Comparison of ENCODE assay signal across 20 cellular contexts in the genomic region with DNA sequence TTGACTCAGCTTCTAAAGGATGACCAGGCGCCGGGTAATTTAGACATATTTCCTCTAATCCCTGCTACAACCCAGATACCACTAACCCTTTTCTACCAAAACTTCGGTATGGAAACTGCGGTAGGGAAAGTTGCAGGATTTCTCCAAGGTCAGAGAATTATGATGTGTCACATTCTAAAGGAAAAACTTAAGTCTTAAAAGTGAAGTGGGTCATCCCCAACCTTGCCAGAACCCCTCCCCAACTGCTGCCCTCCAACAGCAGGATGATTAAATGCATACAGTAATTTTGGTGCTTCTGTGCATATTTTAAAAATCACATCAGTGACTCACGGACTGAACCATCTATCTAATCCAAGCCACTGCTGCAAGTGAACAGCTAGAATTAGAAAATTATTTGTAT. TPM values are rescaled to one million over a fixed set of nuclear protein-coding genes. Genes with fewer than 3 reads are reported as not detected.
DNase-seq lines count a peak whose midpoint lies in the region; FAIRE-seq and TF ChIP-seq lines count a peak whose summit lies in the region.
"Had no signal": no experiment of that assay in that cellular context is flagged by ENCODE, and none has a peak within 500 bp of the region (broad histone marks: within the 10 kb centered on the region; RNA-seq: fewer than 3 reads in every experiment).

No MANE protein-coding gene starts in this region.

- H2AFZ ChIP-seq in fibroblast of lung (ENCODE audit: low read length): no peak overlapping the region

- TF ChIP-seq CTCF in AG09309 (IDR thresholded peaks at IDR 0.05; ENCODE audit: control insufficient read depth, insufficient read depth, low read depth, low read length, missing control alignments) (no peak), fibroblast of lung (conservative IDR thresholded peaks at IDR 0.05 in 1 of 2, IDR thresholded peaks at IDR 0.05 in 1 of 2; ENCODE audit: low read depth in 1 of 2, low read length in 2 of 2) (no peak)

- H3K27ac ChIP-seq in fibroblast of lung (ENCODE audit: insufficient read depth, low read length) (peak overlapping the region; percentile 45), rectal smooth muscle tissue (ENCODE audit: low read depth, low read length) (peak overlapping the region; percentile 50)

- H3K79me2 ChIP-seq in fibroblast of lung (ENCODE audit: control insufficient read depth, insufficient read depth, low read length): peaks cover 11% of the 10 kb centered on the region

- H3K27me3 ChIP-seq in fibroblast of lung (ENCODE audit: control insufficient read depth, insufficient read depth, low read length) (no peaks in the 10 kb centered on the region), rectal smooth muscle tissue (ENCODE audit: control insufficient read depth, insufficient read depth, low read length) (no peaks in the 10 kb centered on the region)

- no peaks in the 10 kb centered on the region for H3K9me3 ChIP-seq in fibroblast of lung (ENCODE audit: control insufficient read depth, insufficient read depth, low read depth, low read length)

- H3K4me1 ChIP-seq in fibroblast of lung (ENCODE audit: control insufficient read depth, extremely low read depth, insufficient read depth, low read length): peaks cover 10% of the 10 kb centered on the region
- peaks cover 19% of the 10 kb centered on the region for H3K4me1 ChIP-seq in rectal smooth muscle tissue (ENCODE audit: control insufficient read depth, insufficient read depth, low read length)

- no peak for TF ChIP-seq POLR2A in H54 (IDR thresholded peaks at IDR 0.05; ENCODE audit: low read depth, low read length)

- DNase-seq in AG09309 (ENCODE audit: low read depth): peak; percentile 28
- DNase-seq in M059J (ENCODE audit: low read depth): peak; percentile 36
- DNase-seq in fibroblast of lung (ENCODE audit: low read depth in 2 of 2): peak in 1 of 2 donors; percentile 96
- DNase-seq in DMS153 treated with DMSO at 0.1 percent for 48 hours (lab: John Stamatoyannopoulos, UW; ENCODE audit: unreplicated experiment): no peak
- no peak for DNase-seq in activated CD4-positive, CD25-positive, alpha-beta regulatory T cell treated with anti-CD3 and anti-CD28 coated beads, Interleukin-2, amount 50 U/mL, for 72 hours
- DNase-seq in NCI-H187 (lab: John Stamatoyannopoulos, UW): no peak
- DNase-seq in H54 (ENCODE audit: insufficient read length, low spot score): no peak
- DNase-seq: activated CD4-positive, alpha-beta memory T cell treated with anti-CD3 and anti-CD28 coated beads for 36 hours; effector CD4-positive, alpha-beta T cell; H7; hypothalamus; midbrain; NCI-H2081; NCI-H524 treated with DMSO at 0.1 percent for 48 hours; retina; SHP77; T-helper 1 cell had no signal

- H3K36me3 ChIP-seq in fibroblast of lung (ENCODE audit: control insufficient read depth, insufficient read depth, low read length): no peaks in the 10 kb centered on the region
- H3K36me3 ChIP-seq in rectal smooth muscle tissue (ENCODE audit: control insufficient read depth, insufficient read depth, low read length): no peaks in the 10 kb centered on the region

- H3K9ac ChIP-seq in fibroblast of lung (ENCODE audit: insufficient read depth, low read length) (no peak overlapping the region), rectal smooth muscle tissue (ENCODE audit: low read length) (no peak overlapping the region)

- no peak overlapping the region for H3K4me3 ChIP-seq in AG09309 (ENCODE audit: control insufficient read depth, low read depth, low read length)
- no peak overlapping the region for H3K4me3 ChIP-seq in fibroblast of lung (replicated peaks in 1 of 4; ENCODE audit: control extremely low read depth in 1 of 4, insufficient read depth in 1 of 4, low read depth in 3 of 4, low read length in 4 of 4)
- peak overlapping the region; percentile 5 for H3K4me3 ChIP-seq in rectal smooth muscle tissue (ENCODE audit: low read length)
- H3K4me3 ChIP-seq: GM12878 had no signal

- FAIRE-seq in H54 (lab: Jason Lieb, UNC): no peak
- FAIRE-seq: GM12878 had no signal

- no peaks in the 10 kb centered on the region for H4K20me1 ChIP-seq in fibroblast of lung (ENCODE audit: control insufficient read depth, extremely low read depth, insufficient read depth, low read length)

- H3K4me2 ChIP-seq in fibroblast of lung (ENCODE audit: extremely low read depth, insufficient read depth, low read length): no peak overlapping the region

RNA-seq across cellular contexts. Expression of a gene that starts 52.7 kb away (rescaled TPM):
- total RNA-seq in M059J (2014; rRNA removed; shearing (Covaris generic)): 0.10 and 0.20 TPM in 2 replicates
- total RNA-seq in fibroblast of lung: 40.8 and 64.1 TPM in 2 replicates
- 10.7 and 11.1 TPM in 2 replicates for polyA plus RNA-seq in fibroblast of lung
- 17.2 and 17.7 TPM in 2 replicates for polyA plus RNA-seq in fibroblast of lung (2012)
- 31.0 and 33.8 TPM in 2 replicates for polyA minus RNA-seq in fibroblast of lung (ENCODE audit: low replicate concordance)
- total RNA-seq: G401 had no signal

Comparison
In these comparisons a context has a peak if more than half of its experiments do, and no peak if none do; other contexts are left out.
1. DNase-seq: peak in AG09309 (single experiment) and M059J (single experiment); none in DMS153 treated with DMSO at 0.1 percent for 48 hours (single experiment), activated CD4-positive, CD25-positive, alpha-beta regulatory T cell treated with anti-CD3 and anti-CD28 coated beads, Interleukin-2, amount 50 U/mL, for 72 hours (single experiment), NCI-H187 (0 of 2) and H54 (single experiment).
2. RNA of a gene that starts 52.7 kb away (total RNA-seq): 40.8 to 64.1 TPM in fibroblast of lung; 0.10 to 0.20 TPM in M059J; every median in the first group is over 10 times any median in the second.